ENCODE assay signal across 23 cellular contexts in the genomic region with DNA sequence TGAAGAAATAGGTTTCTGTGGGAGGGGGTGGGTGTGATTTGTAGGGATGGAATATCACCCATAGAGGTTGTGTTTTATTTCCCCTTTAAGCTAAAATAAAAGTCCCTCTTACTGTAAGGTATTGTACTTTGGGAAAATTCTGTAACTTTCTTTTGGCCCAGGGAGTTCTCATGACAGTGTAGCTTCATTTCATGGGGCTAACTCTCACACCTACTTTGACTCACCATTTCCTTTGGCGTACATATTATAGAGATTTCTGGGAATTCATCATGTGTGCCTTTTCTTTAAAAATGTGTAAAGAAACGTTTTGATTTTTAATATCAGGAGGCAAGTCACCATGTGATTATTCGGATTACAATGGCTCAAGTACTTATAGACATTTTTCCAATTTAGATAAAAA.
"Had no signal": no experiment of that assay in that cellular context is flagged by ENCODE, and none has a peak within 500 bp of the region (broad histone marks: within the 10 kb centered on the region; RNA-seq: fewer than 3 reads in every experiment).

No MANE protein-coding gene starts in this region.

- ATAC-seq: left lung, lower lobe of right lung, right cardiac atrium had no signal

- H3K36me3 Mint-ChIP-seq: brain had no signal

- DNase-seq: activated CD4-positive, alpha-beta T cell treated with anti-CD3 and anti-CD28 coated beads, Interleukin-2, amount 50 U/mL, for 4 hours; activated CD4-positive, CD25-positive, alpha-beta regulatory T cell treated with anti-CD3 and anti-CD28 coated beads, Interleukin-2, amount 50 U/mL, for 72 hours; activated effector memory CD4-positive, alpha-beta T cell treated with anti-CD3 and anti-CD28 coated beads, Interleukin-2, amount 50 U/mL, for 16 hours; activated naive CD4-positive, alpha-beta T cell treated with anti-CD3 and anti-CD28 coated beads for 36 hours; cerebellar nuclear complex; colonic mucosa; effector CD8-positive, alpha-beta T cell; kidney glomerular epithelial cell; left lung; lower lobe of right lung; mesendoderm; posterior cingulate gyrus; right cardiac atrium; SK-N-SH; stimulated activated CD4-positive, alpha-beta T cell treated with anti-CD3 and anti-CD28 coated beads, Interleukin-15, amount 100 ng/mL, for 24 hours; stimulated activated CD4-positive, alpha-beta T cell treated with anti-CD3 and anti-CD28 coated beads, Interleukin-2, amount 100 ng/mL, for 24 hours; stimulated activated naive CD4-positive, alpha-beta T cell; SW 1271; T-helper 9 cell; trophoblast cell had no signal

- H3K27ac Mint-ChIP-seq: activated naive CD4-positive, alpha-beta T cell treated with anti-CD3 and anti-CD28 coated beads for 36 hours; brain; nephron; T-helper 1 cell treated with Interleukin-12 subunit alpha and Interleukin-12 subunit beta and Interleukin-4 antibody, amounts not matched to agents 30 μg/mL and 1 μg/mL, for 36 hours had no signal

- H3K4me3 Mint-ChIP-seq: activated naive CD4-positive, alpha-beta T cell treated with anti-CD3 and anti-CD28 coated beads for 36 hours; brain; nephron; T-helper 1 cell treated with Interleukin-12 subunit alpha and Interleukin-12 subunit beta and Interleukin-4 antibody, amounts not matched to agents 30 μg/mL and 1 μg/mL, for 36 hours had no signal
